In genomic region chr4:164716901-164717300, GRCh38 we compare ENCODE assay signal across 13 cellular contexts. TPM values are rescaled to one million over a fixed set of nuclear protein-coding genes. Genes with fewer than 3 reads are reported as not detected.
DNase-seq lines count a peak whose midpoint lies in the region; ATAC-seq, FAIRE-seq and TF ChIP-seq lines count a peak whose summit lies in the region.
"Had no signal": no experiment of that assay in that cellular context is flagged by ENCODE, and none has a peak within 500 bp of the region (broad histone marks: within the 10 kb centered on the region; RNA-seq: fewer than 3 reads in every experiment).

No MANE protein-coding gene starts in this region.

- in situ Hi-C loops in K562 (cut with MboI), result no loop called here

- H3K4me3 ChIP-seq in K562 (no peak overlapping the region), ovary (no peak overlapping the region)
- H3K4me3 ChIP-seq: spleen had no signal

- H3K9me1 ChIP-seq in K562 (ENCODE audit: control insufficient read depth, insufficient read depth, low read length), result no peaks in the 10 kb centered on the region

- no peak overlapping the region for H2AFZ ChIP-seq in K562 (ENCODE audit: low read depth, low read length)

- peaks cover 11% of the 10 kb centered on the region for H3K27me3 Mint-ChIP-seq in osteocyte (ENCODE audit: unreplicated experiment)

- no TSS peak for BruUV-seq in K562 (replicated peaks; lab: Mats Ljungman, UMichigan)

- no peak for TF ChIP-seq POLR2A in K562 (conservative IDR thresholded peaks at IDR 0.05)
- TF ChIP-seq POLR2A in ovary (IDR thresholded peaks at IDR 0.05), result no peak

- TF ChIP-seq RAD21 in K562 (CRISPR knock-in tag; conservative IDR thresholded peaks at IDR 0.05 in 1 of 2, IDR thresholded peaks at IDR 0.05 in 1 of 2), result no peak

- H3K36me3 Mint-ChIP-seq in osteocyte (ENCODE audit: unreplicated experiment), result no peaks in the 10 kb centered on the region
- H3K36me3 Mint-ChIP-seq: activated CD4-positive, alpha-beta memory T cell treated with anti-CD3 and anti-CD28 coated beads for 36 hours; immature natural killer cell had no signal

- H3K4me1 Mint-ChIP-seq in osteocyte (ENCODE audit: unreplicated experiment), result no peaks in the 10 kb centered on the region
- H3K4me1 Mint-ChIP-seq: central memory CD8-positive, alpha-beta T cell; immature natural killer cell had no signal

- no peak overlapping the region for H3K4me2 ChIP-seq in K562 (ENCODE audit: insufficient read depth, low read length)

- no peaks in the 10 kb centered on the region for H3K79me2 ChIP-seq in K562 (ENCODE audit: control insufficient read depth, insufficient read depth, low read length)

- H3K9ac ChIP-seq in K562 (ENCODE audit: insufficient read depth in 1 of 2, low read depth in 2 of 2, low read length in 2 of 2), result no peak overlapping the region

- no peak overlapping the region for H3K27ac Mint-ChIP-seq in osteocyte (ENCODE audit: unreplicated experiment)
- H3K27ac Mint-ChIP-seq: activated CD4-positive, alpha-beta memory T cell treated with anti-CD3 and anti-CD28 coated beads for 36 hours; immature natural killer cell had no signal

- WGBS in K562 (ENCODE audit: insufficient coverage, low coverage, missing lambda C conversion rate), result 0% methylated on average over 3 of the region's 3 CpGs
- WGBS in ovary, 3 donors, result 70 to 82% (median 75%) methylated on average over 3 of the region's 3 CpGs

- H3K27me3 ChIP-seq in K562 (ENCODE audit: control insufficient read depth in 2 of 2, insufficient read depth in 2 of 2, low read length in 2 of 2) (no peaks in the 10 kb centered on the region), ovary (no peaks in the 10 kb centered on the region)

- no peak overlapping the region for H3K4me3 Mint-ChIP-seq in osteocyte (ENCODE audit: unreplicated experiment)
- H3K4me3 Mint-ChIP-seq: activated CD4-positive, alpha-beta memory T cell treated with anti-CD3 and anti-CD28 coated beads for 36 hours; central memory CD8-positive, alpha-beta T cell; immature natural killer cell had no signal

- H3K4me1 ChIP-seq in K562 (replicated peaks in 1 of 2; ENCODE audit: control insufficient read depth in 2 of 2, insufficient read depth in 2 of 2, low read length in 2 of 2), result no peaks in the 10 kb centered on the region
- no peaks in the 10 kb centered on the region for H3K4me1 ChIP-seq in ovary (ENCODE audit: insufficient read depth)
- H3K4me1 ChIP-seq: spleen had no signal

- intact Hi-C loops in K562 (cut with micrococcal nuclease) (no loop called here), ovary (cut with DNase I) (no loop called here)

- FAIRE-seq in K562 (lab: Jason Lieb, UNC), result no peak

- TF ChIP-seq EP300 in K562 (IDR thresholded peaks at IDR 0.05; ENCODE audit: low read length), result no peak
- no peak for TF ChIP-seq EP300 in ovary (IDR thresholded peaks at IDR 0.05)

- H3K27ac ChIP-seq in K562 (ENCODE audit: extremely low read depth, low read depth, low read length), result no peak overlapping the region
- no peak overlapping the region for H3K27ac ChIP-seq in ovary
- H3K27ac ChIP-seq: spleen had no signal

- H3K36me3 ChIP-seq in K562 (ENCODE audit: control insufficient read depth, insufficient read depth, low read length) (no peaks in the 10 kb centered on the region), ovary (no peaks in the 10 kb centered on the region)
- H3K36me3 ChIP-seq: spleen had no signal

- peak; percentile 96 for ATAC-seq in GM18867 (IDR thresholded peaks at IDR 0.05; ENCODE audit: unreplicated experiment)
- ATAC-seq in HG03521 (IDR thresholded peaks at IDR 0.05; ENCODE audit: unreplicated experiment), result peak; percentile 68
- ATAC-seq in K562, result peak; percentile 45; the same call in 1 of the 3 replicates
- no peak for ATAC-seq in GM21619 (IDR thresholded peaks at IDR 0.05; ENCODE audit: unreplicated experiment)

- TF ChIP-seq CTCF in K562 (IDR thresholded peaks at IDR 0.05 in 2 of 3, conservative IDR thresholded peaks at IDR 0.05 in 1 of 3; ENCODE audit: insufficient read depth in 2 of 3, low read depth in 1 of 3, low read length in 3 of 3) (peak in 1 of 3 experiments; percentile 8; a peak in 1 of 6 replicates), osteocyte (IDR thresholded peaks at IDR 0.05) (peak; percentile 22), ovary (IDR thresholded peaks at IDR 0.05) (no peak)

- no peaks in the 10 kb centered on the region for H4K20me1 ChIP-seq in K562 (replicated peaks; ENCODE audit: control insufficient read depth, insufficient read depth, low read length)

- CTCF ChIA-PET in K562 (lab: Yijun Ruan, JAX; ENCODE audit: low intra/inter-chr PET ratio), result no interaction called here

- POLR2A ChIA-PET in K562 (lab: Yijun Ruan, JAX), result no interaction called here

- H3K9me3 Mint-ChIP-seq in osteocyte (ENCODE audit: unreplicated experiment), result no peaks in the 10 kb centered on the region
- H3K9me3 Mint-ChIP-seq: activated CD4-positive, alpha-beta memory T cell treated with anti-CD3 and anti-CD28 coated beads for 36 hours; central memory CD8-positive, alpha-beta T cell had no signal

- peak in 1 of 4 experiments; percentile 1 for DNase-seq in K562 (ENCODE audit: extremely low read depth in 1 of 4, low spot score in 3 of 4)
- DNase-seq in osteocyte (ENCODE audit: extremely low spot score, unreplicated experiment), result no peak
- DNase-seq in NK-92 treated with Interleukin-12 subunit alpha and Interleukin-12 subunit beta, amount 100 ng/mL, for 24 hours (lab: John Stamatoyannopoulos, UW), result no peak
- DNase-seq in NOMO-1 (lab: John Stamatoyannopoulos, UW; ENCODE audit: unreplicated experiment in 2 of 2), result no peak
- no peak for DNase-seq in ovary
- DNase-seq: activated CD4-positive, alpha-beta memory T cell treated with anti-CD3 and anti-CD28 coated beads for 36 hours; immature natural killer cell; NCI-H524 treated with DMSO at 0.1 percent for 48 hours; spleen had no signal

- H3K9me3 ChIP-seq in K562 (replicated peaks; ENCODE audit: control insufficient read depth, insufficient read depth, low read depth, low read length), result no peaks in the 10 kb centered on the region
- no peaks in the 10 kb centered on the region for H3K9me3 ChIP-seq in ovary

TF ChIP-seq in K562, 482 proteins besides CTCF, POLR2A, EP300 and RAD21 (continues in another document):
- TF ChIP-seq, protein P1, sequence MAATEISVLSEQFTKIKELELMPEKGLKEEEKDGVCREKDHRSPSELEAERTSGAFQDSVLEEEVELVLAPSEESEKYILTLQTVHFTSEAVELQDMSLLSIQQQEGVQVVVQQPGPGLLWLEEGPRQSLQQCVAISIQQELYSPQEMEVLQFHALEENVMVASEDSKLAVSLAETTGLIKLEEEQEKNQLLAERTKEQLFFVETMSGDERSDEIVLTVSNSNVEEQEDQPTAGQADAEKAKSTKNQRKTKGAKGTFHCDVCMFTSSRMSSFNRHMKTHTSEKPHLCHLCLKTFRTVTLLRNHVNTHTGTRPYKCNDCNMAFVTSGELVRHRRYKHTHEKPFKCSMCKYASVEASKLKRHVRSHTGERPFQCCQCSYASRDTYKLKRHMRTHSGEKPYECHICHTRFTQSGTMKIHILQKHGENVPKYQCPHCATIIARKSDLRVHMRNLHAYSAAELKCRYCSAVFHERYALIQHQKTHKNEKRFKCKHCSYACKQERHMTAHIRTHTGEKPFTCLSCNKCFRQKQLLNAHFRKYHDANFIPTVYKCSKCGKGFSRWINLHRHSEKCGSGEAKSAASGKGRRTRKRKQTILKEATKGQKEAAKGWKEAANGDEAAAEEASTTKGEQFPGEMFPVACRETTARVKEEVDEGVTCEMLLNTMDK (IDR thresholded peaks at IDR 0.05; ENCODE audit: borderline replicate concordance, insufficient read depth, low read depth, low read length, poor library complexity, severe bottlenecking), result no peak
- TF ChIP-seq RFX1 (IDR thresholded peaks at IDR 0.05) (no peak), DPF2 (IDR thresholded peaks at IDR 0.05) (no peak), HLTF (IDR thresholded peaks at IDR 0.05) (no peak)

RNA-seq across cellular contexts. Expression of gene SMIM31, which starts 37.0 kb away (rescaled TPM):
- not detected in 2 replicates for total RNA-seq in K562 (2011; cell fraction: chromatin; rRNA removed; ENCODE audit: low replicate concordance)
- total RNA-seq in K562 (2011; cell fraction: nucleolus; rRNA removed), result not detected in 2 replicates
- total RNA-seq in K562 (2011; cell fraction: nucleoplasm; rRNA removed), result not detected in 2 replicates
- total RNA-seq in K562 (2014; rRNA removed), result not detected in 2 replicates
- not detected in 2 replicates for total RNA-seq in K562 (2014; rRNA removed; fragmentation: Illumina TruSeq; extraction: Trizol)
- not detected in 2 replicates for total RNA-seq in K562 (2015; rRNA removed; fragmentation: Illumina TruSeq; extraction: Trizol)
- not detected in 2 replicates for total RNA-seq in K562 (2021)
- not detected in 2 replicates for polyA plus RNA-seq in K562 (2011; rRNA removed)
- polyA plus RNA-seq in K562 (2011; cell fraction: cytosol; rRNA removed), result not detected in 2 replicates
- polyA plus RNA-seq in K562 (2011; cell fraction: nucleus; rRNA removed), result not detected in 2 replicates
- not detected in 2 replicates for polyA plus RNA-seq in K562 (2012)
- polyA plus RNA-seq in K562 (2014; fragmentation: Illumina TruSeq; extraction: Trizol), result not detected in 2 replicates
- polyA plus RNA-seq in K562 (2014; fragmentation: Nextera tagmentation; extraction: Ambion mirVana), result not detected
- polyA plus RNA-seq in K562 (2014; rRNA removed), result not detected in 2 replicates
- not detected in 2 replicates for polyA minus RNA-seq in K562 (2011; rRNA and poly(A)+ RNA removed)
- not detected in 2 replicates for polyA minus RNA-seq in K562 (2011; cell fraction: cytosol; rRNA and poly(A)+ RNA removed)
- polyA minus RNA-seq in K562 (2011; cell fraction: nucleus; rRNA and poly(A)+ RNA removed), result not detected in 2 replicates
- not detected in 2 replicates for total RNA-seq in osteocyte
- total RNA-seq in ovary, result under 1 TPM in 1 of 7 donors, not detected in 6; 0.12 TPM
- not detected for polyA plus RNA-seq in ovary
- total RNA-seq: activated CD4-positive, alpha-beta memory T cell treated with anti-CD3 and anti-CD28 coated beads for 36 hours; spleen had no signal
- polyA plus RNA-seq: immature natural killer cell, spleen had no signal
